In genomic region chr19:40702337-40703012, GRCh38 we compare ENCODE assay signal across 1 cellular context.
TF ChIP-seq lines count a peak whose summit lies in the region.

No MANE protein-coding gene starts in this region.

TF ChIP-seq in SK-N-SH treated with all-trans-retinoic acid at 6 μM for 48 hours, 23 proteins besides CTCF, POLR2A, EP300 and RAD21 (continued from another document):
- no peak for TF ChIP-seq POU6F1 (CRISPR knock-in tag; IDR thresholded peaks at IDR 0.05; ENCODE audit: borderline replicate concordance, low read depth)
- no peak for TF ChIP-seq ARNTL (CRISPR knock-in tag; IDR thresholded peaks at IDR 0.05; ENCODE audit: borderline replicate concordance, low read depth)
- TF ChIP-seq, protein P1, sequence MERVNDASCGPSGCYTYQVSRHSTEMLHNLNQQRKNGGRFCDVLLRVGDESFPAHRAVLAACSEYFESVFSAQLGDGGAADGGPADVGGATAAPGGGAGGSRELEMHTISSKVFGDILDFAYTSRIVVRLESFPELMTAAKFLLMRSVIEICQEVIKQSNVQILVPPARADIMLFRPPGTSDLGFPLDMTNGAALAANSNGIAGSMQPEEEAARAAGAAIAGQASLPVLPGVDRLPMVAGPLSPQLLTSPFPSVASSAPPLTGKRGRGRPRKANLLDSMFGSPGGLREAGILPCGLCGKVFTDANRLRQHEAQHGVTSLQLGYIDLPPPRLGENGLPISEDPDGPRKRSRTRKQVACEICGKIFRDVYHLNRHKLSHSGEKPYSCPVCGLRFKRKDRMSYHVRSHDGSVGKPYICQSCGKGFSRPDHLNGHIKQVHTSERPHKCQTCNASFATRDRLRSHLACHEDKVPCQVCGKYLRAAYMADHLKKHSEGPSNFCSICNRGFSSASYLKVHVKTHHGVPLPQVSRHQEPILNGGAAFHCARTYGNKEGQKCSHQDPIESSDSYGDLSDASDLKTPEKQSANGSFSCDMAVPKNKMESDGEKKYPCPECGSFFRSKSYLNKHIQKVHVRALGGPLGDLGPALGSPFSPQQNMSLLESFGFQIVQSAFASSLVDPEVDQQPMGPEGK (CRISPR knock-in tag; IDR thresholded peaks at IDR 0.05; ENCODE audit: borderline replicate concordance): no peak
- TF ChIP-seq, protein P2, sequence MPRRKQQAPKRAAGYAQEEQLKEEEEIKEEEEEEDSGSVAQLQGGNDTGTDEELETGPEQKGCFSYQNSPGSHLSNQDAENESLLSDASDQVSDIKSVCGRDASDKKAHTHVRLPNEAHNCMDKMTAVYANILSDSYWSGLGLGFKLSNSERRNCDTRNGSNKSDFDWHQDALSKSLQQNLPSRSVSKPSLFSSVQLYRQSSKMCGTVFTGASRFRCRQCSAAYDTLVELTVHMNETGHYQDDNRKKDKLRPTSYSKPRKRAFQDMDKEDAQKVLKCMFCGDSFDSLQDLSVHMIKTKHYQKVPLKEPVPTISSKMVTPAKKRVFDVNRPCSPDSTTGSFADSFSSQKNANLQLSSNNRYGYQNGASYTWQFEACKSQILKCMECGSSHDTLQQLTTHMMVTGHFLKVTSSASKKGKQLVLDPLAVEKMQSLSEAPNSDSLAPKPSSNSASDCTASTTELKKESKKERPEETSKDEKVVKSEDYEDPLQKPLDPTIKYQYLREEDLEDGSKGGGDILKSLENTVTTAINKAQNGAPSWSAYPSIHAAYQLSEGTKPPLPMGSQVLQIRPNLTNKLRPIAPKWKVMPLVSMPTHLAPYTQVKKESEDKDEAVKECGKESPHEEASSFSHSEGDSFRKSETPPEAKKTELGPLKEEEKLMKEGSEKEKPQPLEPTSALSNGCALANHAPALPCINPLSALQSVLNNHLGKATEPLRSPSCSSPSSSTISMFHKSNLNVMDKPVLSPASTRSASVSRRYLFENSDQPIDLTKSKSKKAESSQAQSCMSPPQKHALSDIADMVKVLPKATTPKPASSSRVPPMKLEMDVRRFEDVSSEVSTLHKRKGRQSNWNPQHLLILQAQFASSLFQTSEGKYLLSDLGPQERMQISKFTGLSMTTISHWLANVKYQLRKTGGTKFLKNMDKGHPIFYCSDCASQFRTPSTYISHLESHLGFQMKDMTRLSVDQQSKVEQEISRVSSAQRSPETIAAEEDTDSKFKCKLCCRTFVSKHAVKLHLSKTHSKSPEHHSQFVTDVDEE (CRISPR knock-in tag; IDR thresholded peaks at IDR 0.05): no peak
